ENCODE assay signal across 8 cellular contexts in the genomic region with DNA sequence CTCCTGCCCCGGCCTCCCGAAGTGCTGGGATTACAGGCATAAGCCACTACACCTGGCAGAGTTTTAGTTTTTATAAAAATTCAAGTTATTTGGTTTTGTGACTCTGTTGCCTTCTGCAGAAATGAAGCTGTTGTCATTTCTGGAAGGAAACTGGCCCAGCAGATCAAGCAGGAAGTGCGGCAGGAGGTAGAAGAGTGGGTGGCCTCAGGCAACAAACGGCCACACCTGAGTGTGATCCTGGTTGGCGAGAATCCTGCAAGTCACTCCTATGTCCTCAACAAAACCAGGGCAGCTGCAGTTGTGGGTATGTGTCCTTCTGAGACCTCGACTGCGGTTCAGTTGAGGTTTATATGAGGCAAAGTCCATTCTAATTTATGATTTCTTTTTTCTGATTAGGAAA. TPM values are rescaled to one million over a fixed set of nuclear protein-coding genes. Genes with fewer than 3 reads are reported as not detected.
DNase-seq lines count a peak whose midpoint lies in the region; ATAC-seq lines count a peak whose summit lies in the region.

No MANE protein-coding gene starts in this region.

- H3K36me3 ChIP-seq in mucosa of rectum (ENCODE audit: control insufficient read depth in 2 of 2, insufficient read depth in 2 of 2, low read length in 2 of 2): peaks cover 9 to 15% of the 10 kb centered on the region in 2 donors

- H3K4me3 Mint-ChIP-seq in activated T-helper 17 cell treated with anti-CD3 and anti-CD28 coated beads, Interleukin-2, amount 50 U/mL, for 72 hours: peak overlapping the region; percentile 92

- peak overlapping the region; percentile 78 to 84 for H3K27ac ChIP-seq in mucosa of rectum (ENCODE audit: low read depth in 2 of 2, low read length in 2 of 2)

- H3K4me1 ChIP-seq in mucosa of rectum (ENCODE audit: control insufficient read depth in 2 of 2, insufficient read depth in 2 of 2, low read length in 2 of 2): peaks cover 21 to 25% of the 10 kb centered on the region in 2 donors

- peak overlapping the region in 1 of 2 donors; percentile 52 for H3K9ac ChIP-seq in mucosa of rectum (ENCODE audit: low read depth in 1 of 2, low read length in 2 of 2)

- ATAC-seq in HG02943 (IDR thresholded peaks at IDR 0.05; ENCODE audit: low read depth, unreplicated experiment) (peak; percentile 35), GM21619 (IDR thresholded peaks at IDR 0.05; ENCODE audit: unreplicated experiment) (no peak)
- ATAC-seq in activated T-helper 17 cell treated with anti-CD3 and anti-CD28 coated beads, Interleukin-2, amount 50 U/mL, for 72 hours (replicated peaks): peak; percentile 62

- H3K4me1 Mint-ChIP-seq in activated T-helper 17 cell treated with anti-CD3 and anti-CD28 coated beads, Interleukin-2, amount 50 U/mL, for 72 hours: peaks cover 37% of the 10 kb centered on the region

- H3K9me3 Mint-ChIP-seq in activated T-helper 17 cell treated with anti-CD3 and anti-CD28 coated beads, Interleukin-2, amount 50 U/mL, for 72 hours: no peaks in the 10 kb centered on the region

- H3K4me3 ChIP-seq in GM08714 (ENCODE audit: low read length) (peak overlapping the region; percentile 24; the same call in 1 of the 2 replicates), mucosa of rectum (ENCODE audit: low read length in 2 of 2) (peak overlapping the region in 1 of 2 donors; percentile 34)

- peaks cover 100% of the 10 kb centered on the region for H3K36me3 Mint-ChIP-seq in activated T-helper 17 cell treated with anti-CD3 and anti-CD28 coated beads, Interleukin-2, amount 50 U/mL, for 72 hours (ENCODE audit: low read depth)

- peak overlapping the region; percentile 85 for H3K27ac Mint-ChIP-seq in activated T-helper 17 cell treated with anti-CD3 and anti-CD28 coated beads, Interleukin-2, amount 50 U/mL, for 72 hours

- H3K9me3 ChIP-seq in mucosa of rectum (ENCODE audit: control insufficient read depth in 2 of 2, low read length in 2 of 2): no peaks in the 10 kb centered on the region

- no peaks in the 10 kb centered on the region for H3K27me3 ChIP-seq in mucosa of rectum (ENCODE audit: control insufficient read depth in 2 of 2, insufficient read depth in 2 of 2, low read length in 2 of 2)

- DNase-seq in T-helper 9 cell: no peak
- no peak for DNase-seq in GOT3 (lab: John Stamatoyannopoulos, UW)
- no peak for DNase-seq in medulla oblongata (ENCODE audit: extremely low spot score)

- no peaks in the 10 kb centered on the region for H3K27me3 Mint-ChIP-seq in activated T-helper 17 cell treated with anti-CD3 and anti-CD28 coated beads, Interleukin-2, amount 50 U/mL, for 72 hours

RNA-seq across cellular contexts. Expression of gene MTHFD2, which starts 7.2 kb away (rescaled TPM):
- total RNA-seq in activated T-helper 17 cell treated with anti-CD3 and anti-CD28 coated beads, Interleukin-2, amount 50 U/mL, for 72 hours: 100 to 1,000 TPM; 281 to 284 TPM

RNA-seq across cellular contexts. Expression of gene MOB1A, which starts 26.9 kb away (rescaled TPM):
- total RNA-seq in activated T-helper 17 cell treated with anti-CD3 and anti-CD28 coated beads, Interleukin-2, amount 50 U/mL, for 72 hours: 100 to 1,000 TPM; 155 to 159 TPM

RNA-seq across cellular contexts. Expression of gene BOLA3, which starts 57.9 kb away (rescaled TPM):
- 10 to 100 TPM; 35.7 to 51.7 TPM for total RNA-seq in activated T-helper 17 cell treated with anti-CD3 and anti-CD28 coated beads, Interleukin-2, amount 50 U/mL, for 72 hours
